ENCODE assay signal across 14 cellular contexts in genomic region chr17:721540-721937, GRCh38.
"Had no signal": no experiment of that assay in that cellular context is flagged by ENCODE, and none has a peak within 500 bp of the region (broad histone marks: within the 10 kb centered on the region; RNA-seq: fewer than 3 reads in every experiment).

No MANE protein-coding gene starts in this region.

- H3K4me3 Mint-ChIP-seq: activated naive CD8-positive, alpha-beta T cell treated with anti-CD3 and anti-CD28 coated beads for 36 hours; activated T-helper 1 cell treated with anti-CD3 and anti-CD28 coated beads, Interleukin-12 subunit alpha, Interleukin-12 subunit beta, Interleukin-2, Interleukin-4 antibody, amounts not matched to agents 30 ng/mL and 10 ng/mL and 1 ng/mL, durations not matched to agents 14 hours and 24 hours and 36 hours; nephron; stimulated activated naive CD8-positive, alpha-beta T cell treated with anti-CD3 and anti-CD28 coated beads, Interleukin-15, Interleukin-2, amounts not matched to agents 100 ng/mL and 50 ng/mL, for 24 hours; T-helper 2 cell treated with Interferon-gamma antibody and Interleukin-4, amounts not matched to agents 5 μg/mL and 100 μg/mL, for 36 hours; type B pancreatic cell had no signal

- ATAC-seq: activated CD4-positive, CD25-positive, alpha-beta regulatory T cell treated with anti-CD3 and anti-CD28 coated beads, Interleukin-2, amount 50 U/mL, for 24 hours; sciatic nerve had no signal

- H3K4me3 ChIP-seq: spleen had no signal

- H3K36me3 ChIP-seq: spleen had no signal

- H3K36me3 Mint-ChIP-seq: activated naive CD8-positive, alpha-beta T cell treated with anti-CD3 and anti-CD28 coated beads for 36 hours had no signal

- H3K27me3 Mint-ChIP-seq: activated naive CD8-positive, alpha-beta T cell treated with anti-CD3 and anti-CD28 coated beads for 36 hours; progenitor cell of endocrine pancreas; stimulated activated naive CD8-positive, alpha-beta T cell treated with anti-CD3 and anti-CD28 coated beads, Interleukin-15, Interleukin-2, amounts not matched to agents 100 ng/mL and 50 ng/mL, for 24 hours had no signal

- H3K27ac ChIP-seq: spleen had no signal

- H3K9me3 Mint-ChIP-seq: activated naive CD8-positive, alpha-beta T cell treated with anti-CD3 and anti-CD28 coated beads for 36 hours; activated T-helper 1 cell treated with anti-CD3 and anti-CD28 coated beads, Interleukin-12 subunit alpha, Interleukin-12 subunit beta, Interleukin-2, Interleukin-4 antibody, amounts not matched to agents 30 ng/mL and 10 ng/mL and 1 ng/mL, durations not matched to agents 14 hours and 24 hours and 36 hours; nephron; stimulated activated naive CD8-positive, alpha-beta T cell treated with anti-CD3 and anti-CD28 coated beads, Interleukin-15, Interleukin-2, amounts not matched to agents 100 ng/mL and 50 ng/mL, for 24 hours; T-helper 2 cell treated with Interferon-gamma antibody and Interleukin-4, amounts not matched to agents 5 μg/mL and 100 μg/mL, for 36 hours; type B pancreatic cell had no signal

- DNase-seq: activated CD4-positive, alpha-beta T cell treated with anti-CD3 and anti-CD28 coated beads, Interleukin-2, amount 50 U/mL, for 1 hour; activated naive CD8-positive, alpha-beta T cell treated with anti-CD3 and anti-CD28 coated beads for 36 hours; erythroblast; kidney glomerular epithelial cell; nucleus accumbens; spleen had no signal

- H3K27ac Mint-ChIP-seq: activated naive CD8-positive, alpha-beta T cell treated with anti-CD3 and anti-CD28 coated beads for 36 hours; activated T-helper 1 cell treated with anti-CD3 and anti-CD28 coated beads, Interleukin-12 subunit alpha, Interleukin-12 subunit beta, Interleukin-2, Interleukin-4 antibody, amounts not matched to agents 30 ng/mL and 10 ng/mL and 1 ng/mL, durations not matched to agents 14 hours and 24 hours and 36 hours; nephron; progenitor cell of endocrine pancreas; stimulated activated naive CD8-positive, alpha-beta T cell treated with anti-CD3 and anti-CD28 coated beads, Interleukin-15, Interleukin-2, amounts not matched to agents 100 ng/mL and 50 ng/mL, for 24 hours; T-helper 2 cell treated with Interferon-gamma antibody and Interleukin-4, amounts not matched to agents 5 μg/mL and 100 μg/mL, for 36 hours; type B pancreatic cell had no signal

- H3K9me3 ChIP-seq: spleen had no signal

- H3K27me3 ChIP-seq: spleen had no signal
